ENCODE assay signal across 1 cellular context in genomic region chr22:19959587-19960490, GRCh38.
A peak's percentile ranks its signal among the peaks of the same experiment; 100 is the strongest.
TF ChIP-seq lines count a peak whose summit lies in the region.

No MANE protein-coding gene starts in this region.

TF ChIP-seq in HepG2, 621 proteins besides CTCF, POLR2A, EP300 and RAD21 (continued from another document and continues in another):
- TF ChIP-seq HNF1B (CRISPR knock-in tag; IDR thresholded peaks at IDR 0.05) (peak; percentile 43; the same call in 1 of the 2 replicates), PRMT3 (CRISPR knock-in tag; IDR thresholded peaks at IDR 0.05; ENCODE audit: borderline replicate concordance, low read depth) (no peak), ZNF501 (CRISPR knock-in tag; IDR thresholded peaks at IDR 0.05) (no peak; the same call in 1 of the 2 replicates), ESRRA (CRISPR knock-in tag; IDR thresholded peaks at IDR 0.05; ENCODE audit: low read depth) (no peak; the same call in 1 of the 2 replicates), ZFP41 (CRISPR knock-in tag; IDR thresholded peaks at IDR 0.05; ENCODE audit: borderline replicate concordance) (no peak), KLF16 (CRISPR knock-in tag; IDR thresholded peaks at IDR 0.05) (no peak; a peak in 1 of 4 replicates), SRF (IDR thresholded peaks at IDR 0.05; ENCODE audit: low read depth, low read length) (no peak), MIER2 (CRISPR knock-in tag; IDR thresholded peaks at IDR 0.05) (0 out of 2 replicates have a peak, but pooled peaks have one; percentile 63), GATA4 (IDR thresholded peaks at IDR 0.05; ENCODE audit: borderline replicate concordance, low read depth) (0 out of 2 replicates have a peak, but pooled peaks have one; percentile 32), NFAT5 (CRISPR knock-in tag; IDR thresholded peaks at IDR 0.05) (no peak), TIGD3 (CRISPR knock-in tag; IDR thresholded peaks at IDR 0.05; ENCODE audit: borderline replicate concordance) (0 out of 2 replicates have a peak, but pooled peaks have one; percentile 30), FOXO1 (CRISPR knock-in tag; IDR thresholded peaks at IDR 0.05) (peak; percentile 82), NONO (IDR thresholded peaks at IDR 0.05) (no peak), NONO (CRISPR knock-in tag; conservative IDR thresholded peaks at IDR 0.05) (peak; percentile 64), ZBTB21 (CRISPR knock-in tag; IDR thresholded peaks at IDR 0.05) (no peak), DMTF1 (CRISPR knock-in tag; IDR thresholded peaks at IDR 0.05) (no peak), SCMH1 (CRISPR knock-in tag; IDR thresholded peaks at IDR 0.05; ENCODE audit: borderline replicate concordance) (no peak), THAP8 (CRISPR knock-in tag; IDR thresholded peaks at IDR 0.05; ENCODE audit: borderline replicate concordance) (no peak), GPN1 (CRISPR knock-in tag; IDR thresholded peaks at IDR 0.05; ENCODE audit: borderline replicate concordance) (no peak), ZNF136 (CRISPR knock-in tag; IDR thresholded peaks at IDR 0.05; ENCODE audit: low read depth) (no peak), ZNF350 (CRISPR knock-in tag; IDR thresholded peaks at IDR 0.05; ENCODE audit: borderline replicate concordance, low read depth) (peak; percentile 41; the same call in 1 of the 2 replicates), ZNF235 (CRISPR knock-in tag; IDR thresholded peaks at IDR 0.05; ENCODE audit: borderline replicate concordance) (peak; percentile 66; the same call in 1 of the 2 replicates), ZGPAT (CRISPR knock-in tag; IDR thresholded peaks at IDR 0.05) (peak; percentile 82; the same call in 1 of the 2 replicates), ZNF20 (CRISPR knock-in tag; IDR thresholded peaks at IDR 0.05) (0 out of 2 replicates have a peak, but pooled peaks have one; percentile 79), ZNF761 (CRISPR knock-in tag; conservative IDR thresholded peaks at IDR 0.05) (no peak), ZNF326 (CRISPR knock-in tag; IDR thresholded peaks at IDR 0.05; ENCODE audit: borderline replicate concordance) (no peak), SIN3B (IDR thresholded peaks at IDR 0.05; ENCODE audit: low read length) (no peak), ZNF883 (CRISPR knock-in tag; IDR thresholded peaks at IDR 0.05; ENCODE audit: not compliant biosample characterization) (no peak), ZKSCAN5 (CRISPR knock-in tag; IDR thresholded peaks at IDR 0.05) (no peak), DPF2 (CRISPR knock-in tag; IDR thresholded peaks at IDR 0.05; ENCODE audit: borderline replicate concordance, low read depth) (peak; percentile 48; the same call in 1 of the 2 replicates), ZNF557 (CRISPR knock-in tag; IDR thresholded peaks at IDR 0.05) (no peak), ZBTB14 (CRISPR knock-in tag; IDR thresholded peaks at IDR 0.05) (no peak)
- TF ChIP-seq, protein P1, sequence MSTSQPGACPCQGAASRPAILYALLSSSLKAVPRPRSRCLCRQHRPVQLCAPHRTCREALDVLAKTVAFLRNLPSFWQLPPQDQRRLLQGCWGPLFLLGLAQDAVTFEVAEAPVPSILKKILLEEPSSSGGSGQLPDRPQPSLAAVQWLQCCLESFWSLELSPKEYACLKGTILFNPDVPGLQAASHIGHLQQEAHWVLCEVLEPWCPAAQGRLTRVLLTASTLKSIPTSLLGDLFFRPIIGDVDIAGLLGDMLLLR (CRISPR knock-in tag; IDR thresholded peaks at IDR 0.05), result peak; percentile 80; the same call in 1 of the 2 replicates
- TF ChIP-seq, protein P2, sequence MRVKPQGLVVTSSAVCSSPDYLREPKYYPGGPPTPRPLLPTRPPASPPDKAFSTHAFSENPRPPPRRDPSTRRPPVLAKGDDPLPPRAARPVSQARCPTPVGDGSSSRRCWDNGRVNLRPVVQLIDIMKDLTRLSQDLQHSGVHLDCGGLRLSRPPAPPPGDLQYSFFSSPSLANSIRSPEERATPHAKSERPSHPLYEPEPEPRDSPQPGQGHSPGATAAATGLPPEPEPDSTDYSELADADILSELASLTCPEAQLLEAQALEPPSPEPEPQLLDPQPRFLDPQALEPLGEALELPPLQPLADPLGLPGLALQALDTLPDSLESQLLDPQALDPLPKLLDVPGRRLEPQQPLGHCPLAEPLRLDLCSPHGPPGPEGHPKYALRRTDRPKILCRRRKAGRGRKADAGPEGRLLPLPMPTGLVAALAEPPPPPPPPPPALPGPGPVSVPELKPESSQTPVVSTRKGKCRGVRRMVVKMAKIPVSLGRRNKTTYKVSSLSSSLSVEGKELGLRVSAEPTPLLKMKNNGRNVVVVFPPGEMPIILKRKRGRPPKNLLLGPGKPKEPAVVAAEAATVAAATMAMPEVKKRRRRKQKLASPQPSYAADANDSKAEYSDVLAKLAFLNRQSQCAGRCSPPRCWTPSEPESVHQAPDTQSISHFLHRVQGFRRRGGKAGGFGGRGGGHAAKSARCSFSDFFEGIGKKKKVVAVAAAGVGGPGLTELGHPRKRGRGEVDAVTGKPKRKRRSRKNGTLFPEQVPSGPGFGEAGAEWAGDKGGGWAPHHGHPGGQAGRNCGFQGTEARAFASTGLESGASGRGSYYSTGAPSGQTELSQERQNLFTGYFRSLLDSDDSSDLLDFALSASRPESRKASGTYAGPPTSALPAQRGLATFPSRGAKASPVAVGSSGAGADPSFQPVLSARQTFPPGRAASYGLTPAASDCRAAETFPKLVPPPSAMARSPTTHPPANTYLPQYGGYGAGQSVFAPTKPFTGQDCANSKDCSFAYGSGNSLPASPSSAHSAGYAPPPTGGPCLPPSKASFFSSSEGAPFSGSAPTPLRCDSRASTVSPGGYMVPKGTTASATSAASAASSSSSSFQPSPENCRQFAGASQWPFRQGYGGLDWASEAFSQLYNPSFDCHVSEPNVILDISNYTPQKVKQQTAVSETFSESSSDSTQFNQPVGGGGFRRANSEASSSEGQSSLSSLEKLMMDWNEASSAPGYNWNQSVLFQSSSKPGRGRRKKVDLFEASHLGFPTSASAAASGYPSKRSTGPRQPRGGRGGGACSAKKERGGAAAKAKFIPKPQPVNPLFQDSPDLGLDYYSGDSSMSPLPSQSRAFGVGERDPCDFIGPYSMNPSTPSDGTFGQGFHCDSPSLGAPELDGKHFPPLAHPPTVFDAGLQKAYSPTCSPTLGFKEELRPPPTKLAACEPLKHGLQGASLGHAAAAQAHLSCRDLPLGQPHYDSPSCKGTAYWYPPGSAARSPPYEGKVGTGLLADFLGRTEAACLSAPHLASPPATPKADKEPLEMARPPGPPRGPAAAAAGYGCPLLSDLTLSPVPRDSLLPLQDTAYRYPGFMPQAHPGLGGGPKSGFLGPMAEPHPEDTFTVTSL (CRISPR knock-in tag; IDR thresholded peaks at IDR 0.05; ENCODE audit: borderline replicate concordance), result no peak
- TF ChIP-seq, protein P3, sequence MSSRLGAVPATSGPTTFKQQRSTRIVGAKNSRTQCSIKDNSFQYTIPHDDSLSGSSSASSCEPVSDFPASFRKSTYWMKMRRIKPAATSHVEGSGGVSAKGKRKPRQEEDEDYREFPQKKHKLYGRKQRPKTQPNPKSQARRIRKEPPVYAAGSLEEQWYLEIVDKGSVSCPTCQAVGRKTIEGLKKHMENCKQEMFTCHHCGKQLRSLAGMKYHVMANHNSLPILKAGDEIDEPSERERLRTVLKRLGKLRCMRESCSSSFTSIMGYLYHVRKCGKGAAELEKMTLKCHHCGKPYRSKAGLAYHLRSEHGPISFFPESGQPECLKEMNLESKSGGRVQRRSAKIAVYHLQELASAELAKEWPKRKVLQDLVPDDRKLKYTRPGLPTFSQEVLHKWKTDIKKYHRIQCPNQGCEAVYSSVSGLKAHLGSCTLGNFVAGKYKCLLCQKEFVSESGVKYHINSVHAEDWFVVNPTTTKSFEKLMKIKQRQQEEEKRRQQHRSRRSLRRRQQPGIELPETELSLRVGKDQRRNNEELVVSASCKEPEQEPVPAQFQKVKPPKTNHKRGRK (CRISPR knock-in tag; IDR thresholded peaks at IDR 0.05), result no peak
